Comparison of ENCODE assay signal across 8 cellular contexts in the genomic region with DNA sequence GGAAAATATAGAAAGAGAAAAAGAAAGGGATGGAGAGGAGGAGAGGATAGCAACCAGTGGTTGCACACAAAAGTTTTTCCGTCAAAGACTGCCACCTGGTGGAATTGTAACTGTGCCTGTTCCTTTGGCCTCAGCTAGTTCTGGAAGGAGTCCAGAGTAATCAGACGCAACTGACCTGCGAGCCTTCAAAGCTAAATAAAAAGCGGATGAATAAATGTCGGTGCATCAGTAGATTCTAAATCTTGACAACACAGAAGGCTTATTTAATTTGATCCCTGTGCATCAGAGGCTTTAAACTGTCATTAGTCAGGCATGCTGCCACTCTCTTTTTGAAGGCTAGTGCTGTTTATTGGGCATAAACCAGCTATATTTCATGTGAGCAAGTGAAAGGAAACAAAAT.
A peak's percentile ranks its signal among the peaks of the same experiment; 100 is the strongest.
DNase-seq lines count a peak whose midpoint lies in the region; ATAC-seq and TF ChIP-seq lines count a peak whose summit lies in the region.

No MANE protein-coding gene starts in this region.

- intact Hi-C loops in Calu3 (cut with micrococcal nuclease; ENCODE audit: unreplicated experiment) = loop anchor here (1.0 to 2.0 kb wide), 2 partner anchors 103 to 335 kb away; no protein-coding TSS in a partner anchor
- intact Hi-C loops in activated CD4-positive, alpha-beta T cell treated with anti-CD3 and anti-CD28 coated beads, Interleukin-2, amount 10 ng/mL, durations not matched to agents 24 days and 14 days (cut with micrococcal nuclease) = loop anchor here (2.0 kb wide), 1 partner anchor 1131 kb away; no protein-coding TSS in a partner anchor

- no peak overlapping the region for H3K27ac Mint-ChIP-seq in Calu3 (ENCODE audit: unreplicated experiment)
- no peak overlapping the region for H3K27ac Mint-ChIP-seq in activated CD4-positive, alpha-beta T cell treated with anti-CD3 and anti-CD28 coated beads, Interleukin-2, amount 10 ng/mL, durations not matched to agents 24 days and 14 days

- H3K4me1 Mint-ChIP-seq in Calu3 (ENCODE audit: low read depth, unreplicated experiment) = no peaks in the 10 kb centered on the region
- no peaks in the 10 kb centered on the region for H3K4me1 Mint-ChIP-seq in activated CD4-positive, alpha-beta T cell treated with anti-CD3 and anti-CD28 coated beads, Interleukin-2, amount 10 ng/mL, durations not matched to agents 24 days and 14 days

- DNase-seq in Calu3 (peak; percentile 62), NCI-H2227 (lab: John Stamatoyannopoulos, UW; ENCODE audit: unreplicated experiment) (peak; percentile 51), fibroblast of villous mesenchyme (ENCODE audit: low read depth) (peak; percentile 43), pons (ENCODE audit: low spot score) (peak; percentile 73)
- peak; percentile 74 for DNase-seq in activated CD4-positive, alpha-beta T cell treated with anti-CD3 and anti-CD28 coated beads, Interleukin-2, amount 10 ng/mL, durations not matched to agents 24 days and 14 days
- no peak for DNase-seq in effector CD4-positive, alpha-beta T cell

- BruUV-seq in Calu3 (replicated peaks; lab: Mats Ljungman, UMichigan) = no TSS peak

- TF ChIP-seq CTCF in Calu3 (IDR thresholded peaks at IDR 0.05; ENCODE audit: unreplicated experiment) (peak; percentile 46), fibroblast of villous mesenchyme (IDR thresholded peaks at IDR 0.05; ENCODE audit: insufficient read depth, low read depth, low read length) (peak; percentile 68)

- H3K4me3 ChIP-seq in fibroblast of villous mesenchyme (ENCODE audit: low read depth, low read length) = no peak overlapping the region

- no peaks in the 10 kb centered on the region for H3K27me3 Mint-ChIP-seq in Calu3 (ENCODE audit: unreplicated experiment)
- no peaks in the 10 kb centered on the region for H3K27me3 Mint-ChIP-seq in activated CD4-positive, alpha-beta T cell treated with anti-CD3 and anti-CD28 coated beads, Interleukin-2, amount 10 ng/mL, durations not matched to agents 24 days and 14 days

- no peak overlapping the region for H3K4me3 Mint-ChIP-seq in Calu3 (ENCODE audit: low read depth, unreplicated experiment)
- no peak overlapping the region for H3K4me3 Mint-ChIP-seq in activated CD4-positive, alpha-beta T cell treated with anti-CD3 and anti-CD28 coated beads, Interleukin-2, amount 10 ng/mL, durations not matched to agents 24 days and 14 days

- H3K36me3 Mint-ChIP-seq in Calu3 (ENCODE audit: insufficient read depth, unreplicated experiment) = no peaks in the 10 kb centered on the region
- H3K36me3 Mint-ChIP-seq in activated CD4-positive, alpha-beta T cell treated with anti-CD3 and anti-CD28 coated beads, Interleukin-2, amount 10 ng/mL, durations not matched to agents 24 days and 14 days (ENCODE audit: low read depth) = no peaks in the 10 kb centered on the region

- ATAC-seq in GM19025 (IDR thresholded peaks at IDR 0.05; ENCODE audit: low read depth, unreplicated experiment) (peak; percentile 76), HG03175 (IDR thresholded peaks at IDR 0.05; ENCODE audit: unreplicated experiment) (peak; percentile 82)

- CTCF ChIA-PET in Calu3 (lab: Charles Lee) = no interaction called here

- H3K9me3 Mint-ChIP-seq in Calu3 (ENCODE audit: low read depth, unreplicated experiment) = no peaks in the 10 kb centered on the region
- no peaks in the 10 kb centered on the region for H3K9me3 Mint-ChIP-seq in activated CD4-positive, alpha-beta T cell treated with anti-CD3 and anti-CD28 coated beads, Interleukin-2, amount 10 ng/mL, durations not matched to agents 24 days and 14 days
